Comparison of ENCODE assay signal across 37 cellular contexts in the genomic region with DNA sequence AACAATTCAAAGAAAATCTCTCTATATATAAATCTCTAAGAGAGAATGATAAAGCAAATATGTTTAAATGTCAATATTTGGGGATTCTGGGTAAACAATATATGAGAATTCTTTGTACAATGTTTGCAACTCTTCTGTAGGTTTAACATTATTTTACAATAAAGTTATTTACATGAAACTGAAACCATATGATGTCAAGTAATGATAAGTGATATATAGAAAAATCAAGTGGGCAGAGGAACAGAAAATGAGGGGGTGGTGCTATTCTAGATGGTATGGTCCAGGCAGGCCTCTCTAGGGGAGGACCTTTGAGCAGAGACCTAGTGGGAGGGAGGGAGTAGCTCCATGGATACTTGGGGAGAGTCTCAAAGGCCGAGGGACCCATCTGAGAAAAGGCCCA. TPM values are rescaled to one million over a fixed set of nuclear protein-coding genes. Genes with fewer than 3 reads are reported as not detected.
"Had no signal": no experiment of that assay in that cellular context is flagged by ENCODE, and none has a peak within 500 bp of the region (broad histone marks: within the 10 kb centered on the region; RNA-seq: fewer than 3 reads in every experiment).

No MANE protein-coding gene starts in this region.

- H3K4me1 ChIP-seq: ascending aorta, breast epithelium had no signal

- ATAC-seq: activated CD8-positive, alpha-beta T cell treated with anti-CD3 and anti-CD28 coated beads for 36 hours; activated naive CD8-positive, alpha-beta T cell treated with anti-CD3 and anti-CD28 coated beads, Interleukin-2, amount 50 U/mL, for 24 hours; activated T-cell treated with anti-CD3 and anti-CD28 coated beads, Interleukin-2, amount 50 U/mL, for 4 hours; activated T-cell treated with anti-CD3 and anti-CD28 coated beads, Interleukin-2, amount 50 U/mL, for 72 hours; activated T-helper 17 cell treated with anti-CD3 and anti-CD28 coated beads, Interleukin-2, amount 50 U/mL, for 72 hours had no signal

- H3K27me3 Mint-ChIP-seq: activated naive CD8-positive, alpha-beta T cell had no signal

- H3K36me3 ChIP-seq: ascending aorta, brain microvascular endothelial cell, breast epithelium had no signal

- H3K4me3 ChIP-seq: ascending aorta, breast epithelium had no signal

- H3K9me3 ChIP-seq: ascending aorta, breast epithelium had no signal

- H3K4me1 Mint-ChIP-seq: activated B cell treated with CpG ODN at 0.5 μM for 24 hours; activated CD4-positive, alpha-beta T cell treated with anti-CD3 and anti-CD28 coated beads, Interleukin-2, amount 10 ng/mL, durations not matched to agents 24 days and 14 days; activated naive CD4-positive, alpha-beta T cell treated with anti-CD3 and anti-CD28 coated beads, Interleukin-2, amount 50 U/mL, for 24 hours; activated naive CD8-positive, alpha-beta T cell treated with anti-CD3 and anti-CD28 coated beads, Interleukin-2, amount 10 ng/mL, durations not matched to agents 7 days and 5 days; activated naive CD8-positive, alpha-beta T cell treated with anti-CD3 and anti-CD28 coated beads, Interleukin-2, amount 50 U/mL, for 24 hours; activated T-helper 17 cell treated with anti-CD3 and anti-CD28 coated beads, Interleukin-2, amount 50 U/mL, for 72 hours; central memory CD8-positive, alpha-beta T cell had no signal

- H3K9me3 Mint-ChIP-seq: activated B cell treated with CpG ODN at 0.5 μM for 24 hours; activated CD4-positive, alpha-beta memory T cell treated with anti-CD3 and anti-CD28 coated beads for 36 hours; activated CD4-positive, alpha-beta T cell treated with anti-CD3 and anti-CD28 coated beads, Interleukin-2, amount 10 ng/mL, durations not matched to agents 24 days and 14 days; activated CD8-positive, alpha-beta T cell treated with anti-CD3 and anti-CD28 coated beads for 36 hours; activated naive CD4-positive, alpha-beta T cell treated with anti-CD3 and anti-CD28 coated beads for 36 hours; activated naive CD4-positive, alpha-beta T cell treated with anti-CD3 and anti-CD28 coated beads, Interleukin-2, amount 50 U/mL, for 24 hours; activated naive CD8-positive, alpha-beta T cell treated with anti-CD3 and anti-CD28 coated beads, Interleukin-2, amount 10 ng/mL, durations not matched to agents 7 days and 5 days; activated naive CD8-positive, alpha-beta T cell treated with anti-CD3 and anti-CD28 coated beads, Interleukin-2, amount 50 U/mL, for 24 hours; activated T-cell treated with anti-CD3 and anti-CD28 coated beads, Interleukin-2, amount 50 U/mL, for 4 hours; activated T-cell treated with anti-CD3 and anti-CD28 coated beads, Interleukin-2, amount 50 U/mL, for 72 hours; activated T-helper 1 cell treated with anti-CD3 and anti-CD28 coated beads, Interleukin-12 subunit alpha, Interleukin-12 subunit beta, Interleukin-2, Interleukin-4 antibody, amounts not matched to agents 30 ng/mL and 10 ng/mL and 1 ng/mL, durations not matched to agents 14 hours and 24 hours and 36 hours; activated T-helper 17 cell treated with anti-CD3 and anti-CD28 coated beads, Interleukin-2, amount 50 U/mL, for 72 hours; central memory CD8-positive, alpha-beta T cell; T-helper 1 cell treated with Interleukin-12 subunit alpha and Interleukin-12 subunit beta and Interleukin-4 antibody, amounts not matched to agents 30 μg/mL and 1 μg/mL, for 36 hours; T-helper 2 cell treated with Interferon-gamma antibody and Interleukin-4, amounts not matched to agents 5 μg/mL and 100 μg/mL, for 36 hours had no signal

- H3K27ac ChIP-seq: ascending aorta, brain microvascular endothelial cell, breast epithelium had no signal

- H3K36me3 Mint-ChIP-seq: activated CD4-positive, alpha-beta memory T cell treated with anti-CD3 and anti-CD28 coated beads for 36 hours; activated naive CD4-positive, alpha-beta T cell treated with anti-CD3 and anti-CD28 coated beads, Interleukin-2, amount 50 U/mL, for 24 hours; activated naive CD8-positive, alpha-beta T cell; activated naive CD8-positive, alpha-beta T cell treated with anti-CD3 and anti-CD28 coated beads, Interleukin-2, amount 10 ng/mL, durations not matched to agents 7 days and 5 days had no signal

- H3K27ac Mint-ChIP-seq: activated B cell treated with CpG ODN at 0.5 μM for 24 hours; activated CD4-positive, alpha-beta memory T cell treated with anti-CD3 and anti-CD28 coated beads for 36 hours; activated CD4-positive, alpha-beta T cell treated with anti-CD3 and anti-CD28 coated beads, Interleukin-2, amount 10 ng/mL, durations not matched to agents 24 days and 14 days; activated CD8-positive, alpha-beta T cell treated with anti-CD3 and anti-CD28 coated beads for 36 hours; activated naive CD4-positive, alpha-beta T cell treated with anti-CD3 and anti-CD28 coated beads for 36 hours; activated naive CD4-positive, alpha-beta T cell treated with anti-CD3 and anti-CD28 coated beads, Interleukin-2, amount 50 U/mL, for 24 hours; activated naive CD8-positive, alpha-beta T cell; activated naive CD8-positive, alpha-beta T cell treated with anti-CD3 and anti-CD28 coated beads, Interleukin-2, amount 10 ng/mL, durations not matched to agents 7 days and 5 days; activated naive CD8-positive, alpha-beta T cell treated with anti-CD3 and anti-CD28 coated beads, Interleukin-2, amount 50 U/mL, for 24 hours; activated T-cell treated with anti-CD3 and anti-CD28 coated beads, Interleukin-2, amount 50 U/mL, for 72 hours; activated T-helper 1 cell treated with anti-CD3 and anti-CD28 coated beads, Interleukin-12 subunit alpha, Interleukin-12 subunit beta, Interleukin-2, Interleukin-4 antibody, amounts not matched to agents 30 ng/mL and 10 ng/mL and 1 ng/mL, durations not matched to agents 14 hours and 24 hours and 36 hours; activated T-helper 17 cell treated with anti-CD3 and anti-CD28 coated beads, Interleukin-2, amount 50 U/mL, for 72 hours; T-helper 1 cell treated with Interleukin-12 subunit alpha and Interleukin-12 subunit beta and Interleukin-4 antibody, amounts not matched to agents 30 μg/mL and 1 μg/mL, for 36 hours; T-helper 2 cell treated with Interferon-gamma antibody and Interleukin-4, amounts not matched to agents 5 μg/mL and 100 μg/mL, for 36 hours had no signal

- H3K27me3 ChIP-seq: ascending aorta had no signal

- H3K4me3 Mint-ChIP-seq: activated B cell treated with CpG ODN at 0.5 μM for 24 hours; activated CD4-positive, alpha-beta memory T cell treated with anti-CD3 and anti-CD28 coated beads for 36 hours; activated CD4-positive, alpha-beta T cell treated with anti-CD3 and anti-CD28 coated beads, Interleukin-2, amount 10 ng/mL, durations not matched to agents 24 days and 14 days; activated CD8-positive, alpha-beta T cell treated with anti-CD3 and anti-CD28 coated beads for 36 hours; activated naive CD4-positive, alpha-beta T cell treated with anti-CD3 and anti-CD28 coated beads for 36 hours; activated naive CD4-positive, alpha-beta T cell treated with anti-CD3 and anti-CD28 coated beads, Interleukin-2, amount 50 U/mL, for 24 hours; activated naive CD8-positive, alpha-beta T cell; activated naive CD8-positive, alpha-beta T cell treated with anti-CD3 and anti-CD28 coated beads, Interleukin-2, amount 10 ng/mL, durations not matched to agents 7 days and 5 days; activated naive CD8-positive, alpha-beta T cell treated with anti-CD3 and anti-CD28 coated beads, Interleukin-2, amount 50 U/mL, for 24 hours; activated T-cell treated with anti-CD3 and anti-CD28 coated beads, Interleukin-2, amount 50 U/mL, for 4 hours; activated T-cell treated with anti-CD3 and anti-CD28 coated beads, Interleukin-2, amount 50 U/mL, for 72 hours; activated T-helper 1 cell treated with anti-CD3 and anti-CD28 coated beads, Interleukin-12 subunit alpha, Interleukin-12 subunit beta, Interleukin-2, Interleukin-4 antibody, amounts not matched to agents 30 ng/mL and 10 ng/mL and 1 ng/mL, durations not matched to agents 14 hours and 24 hours and 36 hours; activated T-helper 17 cell treated with anti-CD3 and anti-CD28 coated beads, Interleukin-2, amount 50 U/mL, for 72 hours; central memory CD8-positive, alpha-beta T cell; T-helper 1 cell treated with Interleukin-12 subunit alpha and Interleukin-12 subunit beta and Interleukin-4 antibody, amounts not matched to agents 30 μg/mL and 1 μg/mL, for 36 hours; T-helper 2 cell treated with Interferon-gamma antibody and Interleukin-4, amounts not matched to agents 5 μg/mL and 100 μg/mL, for 36 hours had no signal

- FAIRE-seq: TTC549 had no signal

- DNase-seq: activated B cell treated with CpG ODN at 0.5 μM for 24 hours; activated CD4-positive, alpha-beta memory T cell treated with anti-CD3 and anti-CD28 coated beads for 36 hours; activated CD4-positive, alpha-beta T cell treated with anti-CD3 and anti-CD28 coated beads for 4 hours; activated CD4-positive, alpha-beta T cell treated with anti-CD3 and anti-CD28 coated beads, Interleukin-2, amount 10 ng/mL, durations not matched to agents 24 days and 14 days; activated CD4-positive, alpha-beta T cell treated with anti-CD3 and anti-CD28 coated beads, Interleukin-2, amount 50 U/mL, for 1 hour; activated CD4-positive, alpha-beta T cell treated with anti-CD3 and anti-CD28 coated beads, Interleukin-2, amount 50 U/mL, for 4 hours; activated CD4-positive, CD25-positive, alpha-beta regulatory T cell treated with anti-CD3 and anti-CD28 coated beads, Interleukin-2, amount 50 U/mL, for 72 hours; activated CD8-positive, alpha-beta memory T cell treated with anti-CD3 and anti-CD28 coated beads, Interleukin-2, amount 50 U/mL, for 4 hours; activated CD8-positive, alpha-beta T cell treated with anti-CD3 and anti-CD28 coated beads for 36 hours; activated effector memory CD4-positive, alpha-beta T cell treated with anti-CD3 and anti-CD28 coated beads, Interleukin-2, amount 50 U/mL, for 16 hours; activated gamma-delta T cell treated with Interleukin-2 at 50 U/mL for 16 hours; activated naive CD4-positive, alpha-beta T cell; activated naive CD4-positive, alpha-beta T cell treated with anti-CD3 and anti-CD28 coated beads for 36 hours; activated naive CD8-positive, alpha-beta T cell treated with anti-CD3 and anti-CD28 coated beads, Interleukin-2, amount 10 ng/mL, durations not matched to agents 7 days and 5 days; activated naive CD8-positive, alpha-beta T cell treated with anti-CD3 and anti-CD28 coated beads, Interleukin-2, amount 50 U/mL, for 24 hours; activated T-cell treated with anti-CD3 and anti-CD28 coated beads for 4 hours; activated T-cell treated with anti-CD3 and anti-CD28 coated beads, Interleukin-2, amount 50 U/mL, for 1 hour; activated T-cell treated with anti-CD3 and anti-CD28 coated beads, Interleukin-2, amount 50 U/mL, for 4 hours; activated T-cell treated with anti-CD3 and anti-CD28 coated beads, Interleukin-2, amount 50 U/mL, for 72 hours; amygdala; anterior cingulate cortex; brain microvascular endothelial cell; caudate nucleus; T-helper 1 cell; T-helper 2 cell; T-helper 9 cell had no signal

RNA-seq across cellular contexts. Expression of a gene that starts 16.4 kb away (rescaled TPM):
- total RNA-seq: activated B cell treated with CpG ODN at 0.5 μM for 24 hours; activated CD4-positive, alpha-beta memory T cell treated with anti-CD3 and anti-CD28 coated beads for 36 hours; activated CD4-positive, alpha-beta T cell treated with anti-CD3 and anti-CD28 coated beads, Interleukin-2, amount 10 ng/mL, durations not matched to agents 24 days and 14 days; activated CD8-positive, alpha-beta memory T cell treated with anti-CD3 and anti-CD28 coated beads for 36 hours; activated CD8-positive, alpha-beta T cell treated with anti-CD3 and anti-CD28 coated beads for 36 hours; activated naive CD4-positive, alpha-beta T cell treated with anti-CD3 and anti-CD28 coated beads for 36 hours; activated naive CD8-positive, alpha-beta T cell treated with anti-CD3 and anti-CD28 coated beads, Interleukin-2, amount 10 ng/mL, durations not matched to agents 7 days and 5 days; activated T-cell treated with anti-CD3 and anti-CD28 coated beads, Interleukin-2, amount 50 U/mL, for 4 hours; activated T-cell treated with anti-CD3 and anti-CD28 coated beads, Interleukin-2, amount 50 U/mL, for 72 hours; activated T-helper 1 cell treated with anti-CD3 and anti-CD28 coated beads, Interleukin-12 subunit alpha, Interleukin-12 subunit beta, Interleukin-2, Interleukin-4 antibody, amounts not matched to agents 30 ng/mL and 10 ng/mL and 1 ng/mL, durations not matched to agents 14 hours and 24 hours and 36 hours; activated T-helper 17 cell treated with anti-CD3 and anti-CD28 coated beads, Interleukin-2, amount 50 U/mL, for 72 hours; ascending aorta; breast epithelium had no signal
